ENCODE assay signal across 14 cellular contexts in the genomic region with DNA sequence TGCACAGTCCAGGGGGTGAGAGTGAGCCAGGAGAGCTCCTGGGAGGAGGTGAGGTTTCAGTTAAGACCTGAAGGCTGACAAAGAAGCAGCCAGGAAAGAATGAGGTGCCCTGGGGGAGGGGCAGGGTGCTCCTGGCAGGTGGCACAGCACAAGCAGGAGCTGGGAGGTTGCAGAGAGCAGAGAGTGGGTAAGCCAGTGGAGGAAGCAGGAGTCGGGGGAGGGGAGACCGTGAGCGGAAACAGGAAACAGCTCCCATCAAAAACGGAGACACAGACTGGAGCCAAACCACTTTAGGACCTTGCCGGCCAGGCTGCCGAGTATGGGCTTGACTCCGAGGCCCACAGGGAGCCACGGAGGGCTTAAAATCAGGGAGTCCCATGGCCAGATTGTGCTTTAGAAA. TPM values are rescaled to one million over a fixed set of nuclear protein-coding genes. Genes with fewer than 3 reads are reported as not detected.
A peak's percentile ranks its signal among the peaks of the same experiment; 100 is the strongest.
DNase-seq lines count a peak whose midpoint lies in the region; TF ChIP-seq lines count a peak whose summit lies in the region.
"Had no signal": no experiment of that assay in that cellular context is flagged by ENCODE, and none has a peak within 500 bp of the region (broad histone marks: within the 10 kb centered on the region; RNA-seq: fewer than 3 reads in every experiment).

No MANE protein-coding gene starts in this region.

- WGBS in esophagus muscularis mucosa: 10% methylated on average over 8 of the region's 8 CpGs

- peaks cover 0 to 4% (median under 1%) of the 10 kb centered on the region in 4 donors for H3K9me3 ChIP-seq in esophagus muscularis mucosa

- intact Hi-C loops in esophagus muscularis mucosa (cut with DNase I) (no loop called here), posterior vena cava (cut with DNase I) (no loop called here)

- H3K27ac ChIP-seq in esophagus muscularis mucosa (replicated peaks in 1 of 4): peak overlapping the region in 3 of 4 donors; percentile 0 to 48 (median 35)
- H3K27ac ChIP-seq: 22Rv1, lower lobe of right lung had no signal

- no peak for TF ChIP-seq POLR2A in esophagus muscularis mucosa (IDR thresholded peaks at IDR 0.05; ENCODE audit: low read depth)

- peaks cover 7 to 54% (median 32%) of the 10 kb centered on the region in 4 donors for H3K4me1 ChIP-seq in esophagus muscularis mucosa
- H3K4me1 ChIP-seq: lower lobe of right lung had no signal

- no peak for TF ChIP-seq EP300 in esophagus muscularis mucosa (IDR thresholded peaks at IDR 0.05)

- TF ChIP-seq CTCF in esophagus muscularis mucosa (IDR thresholded peaks at IDR 0.05): no peak

- peak; percentile 19 for DNase-seq in DMS 273 (lab: John Stamatoyannopoulos, UW; ENCODE audit: unreplicated experiment)
- no peak for DNase-seq in DMS 273 treated with DMSO at 0.1 percent for 48 hours (lab: John Stamatoyannopoulos, UW)
- peak; percentile 54 for DNase-seq in NCI-H510A (lab: John Stamatoyannopoulos, UW)
- no peak for DNase-seq in esophagus muscularis mucosa (ENCODE audit: extremely low spot score)
- peak; percentile 82 for DNase-seq in posterior vena cava (ENCODE audit: low spot score)
- no peak for DNase-seq in NCI-H2227 treated with DMSO at 0.1 percent for 48 hours (lab: John Stamatoyannopoulos, UW)
- no peak for DNase-seq in stimulated activated CD8-positive, alpha-beta memory T cell treated with anti-CD3 and anti-CD28 coated beads, Interleukin-4, amount 100 ng/mL, for 48 hours
- no peak for DNase-seq in SK-N-DZ (ENCODE audit: low spot score)
- DNase-seq: activated CD8-positive, alpha-beta T cell treated with anti-CD3 and anti-CD28 coated beads for 36 hours; activated naive CD4-positive, alpha-beta T cell treated with anti-CD3 and anti-CD28 coated beads, Interleukin-2, amount 10 ng/mL, durations not matched to agents 7 days and 5 days; lower lobe of right lung; NCI-H526 treated with DMSO at 0.1 percent for 48 hours; T-helper 1 cell had no signal

- no peaks in the 10 kb centered on the region for H3K36me3 ChIP-seq in esophagus muscularis mucosa
- H3K36me3 ChIP-seq: lower lobe of right lung had no signal

- no peak overlapping the region for H3K4me3 ChIP-seq in esophagus muscularis mucosa
- H3K4me3 ChIP-seq: lower lobe of right lung had no signal

- peaks cover 0 to 38% (median 0%) of the 10 kb centered on the region in 4 donors for H3K27me3 ChIP-seq in esophagus muscularis mucosa

RNA-seq across cellular contexts. Expression of a gene that starts 12.1 kb away (rescaled TPM):
- total RNA-seq in esophagus muscularis mucosa (100 to 1,000 TPM; 130 to 244 (median 136) TPM), posterior vena cava (100 to 1,000 TPM; 283 to 585 TPM)
- 0.09 and 0.48 TPM in 2 replicates for polyA plus RNA-seq in SK-N-DZ (2014; cell fraction: cytosol; rRNA removed)
- polyA plus RNA-seq in SK-N-DZ (2014; cell fraction: nucleus; rRNA removed): 0.25 TPM in 1 of 2 replicates, not detected in the other

RNA-seq across cellular contexts. Expression of a gene that starts 56.7 kb away (rescaled TPM):
- 10 to 100 TPM; 15.8 to 41.0 (median 32.2) TPM for total RNA-seq in esophagus muscularis mucosa
- 10 to 100 TPM; 12.9 to 15.3 TPM for total RNA-seq in posterior vena cava
- 11.6 and 11.8 TPM in 2 replicates for polyA plus RNA-seq in SK-N-DZ (2014; cell fraction: cytosol; rRNA removed)
- 5.2 and 6.3 TPM in 2 replicates for polyA plus RNA-seq in SK-N-DZ (2014; cell fraction: nucleus; rRNA removed)

Comparison
In these comparisons a context has a peak if more than half of its experiments do, and no peak if none do; other contexts are left out.
1. DNase-seq: peak in DMS 273 (single experiment), NCI-H510A (single experiment) and posterior vena cava (single experiment); none in DMS 273 treated with DMSO at 0.1 percent for 48 hours (single experiment), esophagus muscularis mucosa (single experiment), NCI-H2227 treated with DMSO at 0.1 percent for 48 hours (single experiment), stimulated activated CD8-positive, alpha-beta memory T cell treated with anti-CD3 and anti-CD28 coated beads, Interleukin-4, amount 100 ng/mL, for 48 hours (single experiment) and SK-N-DZ (single experiment).